1 cellular context compared by ENCODE assay signal in genomic region chr16:68003031-68003430, GRCh38.
TF ChIP-seq lines count a peak whose summit lies in the region.

No MANE protein-coding gene starts in this region.

TF ChIP-seq in HEK293, 187 proteins besides CTCF, POLR2A, EP300 and RAD21:
- TF ChIP-seq ZBTB6 (tag by site-specific recombination; IDR thresholded peaks at IDR 0.05) (no peak), ZBTB21 (tag by site-specific recombination; IDR thresholded peaks at IDR 0.05) (peak; percentile 19; the same call in 1 of the 2 replicates)
- TF ChIP-seq, protein P1, sequence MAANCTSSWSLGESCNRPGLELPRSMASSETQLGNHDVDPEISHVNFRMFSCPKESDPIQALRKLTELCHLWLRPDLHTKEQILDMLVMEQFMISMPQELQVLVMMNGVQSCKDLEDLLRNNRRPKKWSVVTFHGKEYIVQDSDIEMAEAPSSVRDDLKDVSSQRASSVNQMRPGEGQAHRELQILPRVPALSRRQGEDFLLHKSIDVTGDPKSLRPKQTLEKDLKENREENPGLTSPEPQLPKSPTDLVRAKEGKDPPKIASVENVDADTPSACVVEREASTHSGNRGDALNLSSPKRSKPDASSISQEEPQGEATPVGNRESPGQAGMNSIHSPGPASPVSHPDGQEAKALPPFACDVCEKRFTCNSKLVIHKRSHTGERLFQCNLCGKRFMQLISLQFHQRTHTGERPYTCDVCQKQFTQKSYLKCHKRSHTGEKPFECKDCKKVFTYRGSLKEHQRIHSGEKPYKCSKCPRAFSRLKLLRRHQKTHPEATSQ (tag by site-specific recombination; IDR thresholded peaks at IDR 0.05): no peak
